8 cellular contexts compared by ENCODE assay signal in the genomic region with DNA sequence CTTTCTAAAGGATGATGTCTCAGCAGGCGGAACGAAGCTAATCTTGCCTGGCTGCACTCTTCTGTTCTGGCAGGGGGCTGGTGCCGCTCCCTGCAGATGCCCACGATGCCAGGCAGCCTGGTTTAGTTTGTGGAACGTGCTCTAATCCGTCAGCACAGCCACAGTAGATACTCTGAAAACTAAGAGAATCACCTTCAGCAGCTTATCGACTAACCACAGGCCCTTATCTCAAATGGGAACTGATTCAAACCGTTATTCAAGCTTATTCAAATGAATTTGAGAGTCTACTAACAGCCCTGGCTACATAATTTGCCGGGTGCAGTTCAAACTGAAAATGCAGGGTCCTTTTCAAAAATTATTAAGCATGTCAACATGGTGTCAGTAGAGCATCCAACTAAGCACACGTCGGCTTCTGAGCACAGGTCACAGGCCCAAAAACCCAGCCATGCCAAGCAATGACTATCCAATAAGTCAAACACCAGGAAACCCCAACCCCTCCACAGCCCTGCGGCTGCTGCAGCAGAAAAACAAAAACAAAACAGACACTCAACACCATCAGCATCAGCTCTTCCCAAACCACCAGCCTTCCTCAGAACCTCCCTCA.
A peak's percentile ranks its signal among the peaks of the same experiment; 100 is the strongest.
DNase-seq lines count a peak whose midpoint lies in the region; ATAC-seq and TF ChIP-seq lines count a peak whose summit lies in the region.

No MANE protein-coding gene starts in this region.

- ATAC-seq in activated CD4-positive, CD25-positive, alpha-beta regulatory T cell treated with anti-CD3 and anti-CD28 coated beads, Interleukin-2, amount 50 U/mL, for 24 hours, result peak; percentile 54 to 65
- ATAC-seq in HG02623 (IDR thresholded peaks at IDR 0.05; ENCODE audit: unreplicated experiment), result no peak

- CTCF ChIA-PET in SK-N-SH (lab: Yijun Ruan, JAX), result interaction anchor here (1.0 to 3.2 kb wide), 7 partner anchors 11 to 658 kb away, joined by 3 to 28 read pairs (median 4); no protein-coding TSS in a partner anchor

- H3K9me3 Mint-ChIP-seq in dendritic cell treated with granulocyte-macrophage colony-stimulating factor and Interleukin-4, amounts not matched to agents 40 ng/mL and 50 ng/mL, for 4 days, result peaks cover 9% of the 10 kb centered on the region

- DNase-seq in activated CD4-positive, CD25-positive, alpha-beta regulatory T cell treated with anti-CD3 and anti-CD28 coated beads, Interleukin-2, amount 50 U/mL, for 72 hours, result no peak
- DNase-seq in SK-N-SH (peak; percentile 65), NOMO-1 (lab: John Stamatoyannopoulos, UW; ENCODE audit: unreplicated experiment in 2 of 2) (no peak), SHP77 treated with DMSO at 0.1 percent for 48 hours (lab: John Stamatoyannopoulos, UW) (no peak)

- no peaks in the 10 kb centered on the region for H3K27me3 ChIP-seq in SK-N-SH (ENCODE audit: insufficient read depth)
- peaks cover 18% of the 10 kb centered on the region for H3K27me3 ChIP-seq in neural cell (ENCODE audit: insufficient read depth, low read depth, low read length)

- H3K27ac Mint-ChIP-seq in dendritic cell treated with granulocyte-macrophage colony-stimulating factor and Interleukin-4, amounts not matched to agents 40 ng/mL and 50 ng/mL, for 4 days, result peak overlapping the region; percentile 98

- H2AFZ ChIP-seq in SK-N-SH (ENCODE audit: low read depth), result peak overlapping the region; percentile 99
- H2AFZ ChIP-seq in neural cell (ENCODE audit: low read depth, low read length), result peak overlapping the region; percentile 43

- H3K79me2 ChIP-seq in SK-N-SH (ENCODE audit: insufficient read depth), result no peaks in the 10 kb centered on the region
- H3K79me2 ChIP-seq in neural cell (replicated peaks; ENCODE audit: insufficient read depth, low read length), result no peaks in the 10 kb centered on the region

- H3K9me2 ChIP-seq in SK-N-SH (no peaks in the 10 kb centered on the region), neural cell (ENCODE audit: insufficient read depth, low read length) (no peaks in the 10 kb centered on the region)

- 50% methylated on average over 9 of the region's 12 CpGs for WGBS in SK-N-SH (ENCODE audit: low lambda C conversion rate)

- H3K36me3 ChIP-seq in SK-N-SH (replicated peaks in 1 of 2; ENCODE audit: control insufficient read depth in 1 of 2, insufficient read depth in 2 of 2, low read length in 1 of 2), result no peaks in the 10 kb centered on the region
- no peaks in the 10 kb centered on the region for H3K36me3 ChIP-seq in neural cell (ENCODE audit: insufficient read depth, low read length)

- H4K20me1 ChIP-seq in SK-N-SH (ENCODE audit: insufficient read depth), result no peaks in the 10 kb centered on the region
- H4K20me1 ChIP-seq in neural cell (ENCODE audit: insufficient read depth), result no peaks in the 10 kb centered on the region

- peak; percentile 19 for TF ChIP-seq RAD21 in SK-N-SH (IDR thresholded peaks at IDR 0.05; ENCODE audit: low read length)
- TF ChIP-seq RAD21 in neural cell (conservative IDR thresholded peaks at IDR 0.05), result no peak

- no peak overlapping the region for H3K4me3 Mint-ChIP-seq in dendritic cell treated with granulocyte-macrophage colony-stimulating factor and Interleukin-4, amounts not matched to agents 40 ng/mL and 50 ng/mL, for 4 days

- H3F3A ChIP-seq in SK-N-SH (replicated peaks; ENCODE audit: insufficient read depth) (peaks cover 4% of the 10 kb centered on the region), neural cell (ENCODE audit: insufficient read depth, low read length, poor library complexity, severe bottlenecking) (no peaks in the 10 kb centered on the region)

- H3K9me3 ChIP-seq in SK-N-SH, result no peaks in the 10 kb centered on the region
- no peaks in the 10 kb centered on the region for H3K9me3 ChIP-seq in neural cell (ENCODE audit: low read length)

- H3K27ac ChIP-seq in SK-N-SH (ENCODE audit: low read depth in 2 of 2, low read length in 1 of 2), result peak overlapping the region; percentile 73 to 97; a peak in 3 of 4 replicates
- no peak overlapping the region for H3K27ac ChIP-seq in neural cell (ENCODE audit: low read length)

- no peaks in the 10 kb centered on the region for H3K36me3 Mint-ChIP-seq in dendritic cell treated with granulocyte-macrophage colony-stimulating factor and Interleukin-4, amounts not matched to agents 40 ng/mL and 50 ng/mL, for 4 days (ENCODE audit: low read depth)

- TF ChIP-seq CTCF in SK-N-SH (IDR thresholded peaks at IDR 0.05) (no peak), neural cell (IDR thresholded peaks at IDR 0.05; ENCODE audit: poor library complexity, severe bottlenecking) (no peak)

- POLR2A ChIA-PET in SK-N-SH (lab: Yijun Ruan, JAX), result interaction anchor here (1.2 to 3.0 kb wide), 8 partner anchors 9 to 335 kb away, joined by 3 to 12 read pairs (median 6); a partner anchor contains a TSS

- peaks cover 82% of the 10 kb centered on the region for H3K4me1 Mint-ChIP-seq in dendritic cell treated with granulocyte-macrophage colony-stimulating factor and Interleukin-4, amounts not matched to agents 40 ng/mL and 50 ng/mL, for 4 days (ENCODE audit: low read depth)

- intact Hi-C loops in dendritic cell treated with granulocyte-macrophage colony-stimulating factor and Interleukin-4, amounts not matched to agents 40 ng/mL and 50 ng/mL, for 4 days (cut with micrococcal nuclease), result loop anchor here (1.0 to 10.0 kb wide), 6 partner anchors 63 to 357 kb away; a partner anchor contains a TSS

- H3K4me3 ChIP-seq in SK-N-SH (ENCODE audit: low read depth in 2 of 2, low read length in 1 of 2) (peak overlapping the region; percentile 53 to 61; a peak in 2 of 4 replicates), neural cell (ENCODE audit: low read length) (no peak overlapping the region)

- TF ChIP-seq EP300 in SK-N-SH (IDR thresholded peaks at IDR 0.05; ENCODE audit: borderline replicate concordance in 1 of 2, low read depth in 1 of 2, low read length in 1 of 2) (peak in 1 of 2 experiments; percentile 25; a peak in 1 of 4 replicates), neural cell (conservative IDR thresholded peaks at IDR 0.05; ENCODE audit: poor library complexity, severe bottlenecking) (no peak)

- H3K9ac ChIP-seq in SK-N-SH (peak overlapping the region; percentile 69), neural cell (ENCODE audit: low read length) (no peak overlapping the region)

- H3K4me2 ChIP-seq in SK-N-SH, result peak overlapping the region; percentile 96
- H3K4me2 ChIP-seq in neural cell (ENCODE audit: low read length), result no peak overlapping the region

- peaks cover 20 to 43% of the 10 kb centered on the region in 2 experiments for H3K4me1 ChIP-seq in SK-N-SH (ENCODE audit: control insufficient read depth in 1 of 2, insufficient read depth in 2 of 2, low read depth in 1 of 2, low read length in 1 of 2)

- H3K27me3 Mint-ChIP-seq in dendritic cell treated with granulocyte-macrophage colony-stimulating factor and Interleukin-4, amounts not matched to agents 40 ng/mL and 50 ng/mL, for 4 days, result no peaks in the 10 kb centered on the region

TF ChIP-seq in SK-N-SH, 30 proteins besides CTCF, POLR2A, EP300 and RAD21:
- TF ChIP-seq, protein P1, sequence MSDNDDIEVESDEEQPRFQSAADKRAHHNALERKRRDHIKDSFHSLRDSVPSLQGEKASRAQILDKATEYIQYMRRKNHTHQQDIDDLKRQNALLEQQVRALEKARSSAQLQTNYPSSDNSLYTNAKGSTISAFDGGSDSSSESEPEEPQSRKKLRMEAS (IDR thresholded peaks at IDR 0.05; ENCODE audit: low read depth), result no peak
- TF ChIP-seq NFIC (IDR thresholded peaks at IDR 0.05; ENCODE audit: borderline replicate concordance) (no peak), MXI1 (IDR thresholded peaks at IDR 0.05; ENCODE audit: low read depth, low read length) (0 out of 2 replicates have a peak, but pooled peaks have one; percentile 28), YY1 (IDR thresholded peaks at IDR 0.05; ENCODE audit: low read depth) (no peak), GATA2 (CRISPR knock-in tag; IDR thresholded peaks at IDR 0.05) (0 out of 2 replicates have a peak, but pooled peaks have one; percentile 13), ELF1 (IDR thresholded peaks at IDR 0.05) (no peak)

TF ChIP-seq in neural cell, 6 proteins besides CTCF, POLR2A, EP300 and RAD21:
- no peak for TF ChIP-seq SMC3 (conservative IDR thresholded peaks at IDR 0.05; ENCODE audit: poor library complexity)
- no peak for TF ChIP-seq MXI1 (conservative IDR thresholded peaks at IDR 0.05; ENCODE audit: poor library complexity, severe bottlenecking)
- TF ChIP-seq EZH2 (IDR thresholded peaks at IDR 0.05; ENCODE audit: borderline replicate concordance, insufficient read depth, low read length, poor library complexity, severe bottlenecking), result no peak
- TF ChIP-seq TAF1 (IDR thresholded peaks at IDR 0.05; ENCODE audit: low read depth), result no peak
- no peak for TF ChIP-seq POLR2AphosphoS5 (IDR thresholded peaks at IDR 0.05)
- TF ChIP-seq, protein P2, sequence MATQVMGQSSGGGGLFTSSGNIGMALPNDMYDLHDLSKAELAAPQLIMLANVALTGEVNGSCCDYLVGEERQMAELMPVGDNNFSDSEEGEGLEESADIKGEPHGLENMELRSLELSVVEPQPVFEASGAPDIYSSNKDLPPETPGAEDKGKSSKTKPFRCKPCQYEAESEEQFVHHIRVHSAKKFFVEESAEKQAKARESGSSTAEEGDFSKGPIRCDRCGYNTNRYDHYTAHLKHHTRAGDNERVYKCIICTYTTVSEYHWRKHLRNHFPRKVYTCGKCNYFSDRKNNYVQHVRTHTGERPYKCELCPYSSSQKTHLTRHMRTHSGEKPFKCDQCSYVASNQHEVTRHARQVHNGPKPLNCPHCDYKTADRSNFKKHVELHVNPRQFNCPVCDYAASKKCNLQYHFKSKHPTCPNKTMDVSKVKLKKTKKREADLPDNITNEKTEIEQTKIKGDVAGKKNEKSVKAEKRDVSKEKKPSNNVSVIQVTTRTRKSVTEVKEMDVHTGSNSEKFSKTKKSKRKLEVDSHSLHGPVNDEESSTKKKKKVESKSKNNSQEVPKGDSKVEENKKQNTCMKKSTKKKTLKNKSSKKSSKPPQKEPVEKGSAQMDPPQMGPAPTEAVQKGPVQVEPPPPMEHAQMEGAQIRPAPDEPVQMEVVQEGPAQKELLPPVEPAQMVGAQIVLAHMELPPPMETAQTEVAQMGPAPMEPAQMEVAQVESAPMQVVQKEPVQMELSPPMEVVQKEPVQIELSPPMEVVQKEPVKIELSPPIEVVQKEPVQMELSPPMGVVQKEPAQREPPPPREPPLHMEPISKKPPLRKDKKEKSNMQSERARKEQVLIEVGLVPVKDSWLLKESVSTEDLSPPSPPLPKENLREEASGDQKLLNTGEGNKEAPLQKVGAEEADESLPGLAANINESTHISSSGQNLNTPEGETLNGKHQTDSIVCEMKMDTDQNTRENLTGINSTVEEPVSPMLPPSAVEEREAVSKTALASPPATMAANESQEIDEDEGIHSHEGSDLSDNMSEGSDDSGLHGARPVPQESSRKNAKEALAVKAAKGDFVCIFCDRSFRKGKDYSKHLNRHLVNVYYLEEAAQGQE (IDR thresholded peaks at IDR 0.05; ENCODE audit: borderline replicate concordance), result no peak
